In genomic region chr4:112230879-112231778, GRCh38 we compare ENCODE assay signal across 1 cellular context.
A peak's percentile ranks its signal among the peaks of the same experiment; 100 is the strongest.
TF ChIP-seq lines count a peak whose summit lies in the region.

No MANE protein-coding gene starts in this region.

TF ChIP-seq in HepG2, 621 proteins besides CTCF, POLR2A, EP300 and RAD21 (continued from another document and continues in another):
- TF ChIP-seq BCL3 (CRISPR knock-in tag; IDR thresholded peaks at IDR 0.05) (peak; percentile 69; the same call in 1 of the 2 replicates), ZNF251 (CRISPR knock-in tag; IDR thresholded peaks at IDR 0.05) (no peak), NR2F1 (CRISPR knock-in tag; IDR thresholded peaks at IDR 0.05) (no peak), ZSCAN30 (CRISPR knock-in tag; IDR thresholded peaks at IDR 0.05) (no peak), STAG1 (CRISPR knock-in tag; IDR thresholded peaks at IDR 0.05) (peak; percentile 2; the same call in 1 of the 2 replicates), PAF1 (CRISPR knock-in tag; IDR thresholded peaks at IDR 0.05) (no peak), MED1 (CRISPR knock-in tag; IDR thresholded peaks at IDR 0.05) (peak; percentile 92), ZBTB43 (CRISPR knock-in tag; conservative IDR thresholded peaks at IDR 0.05) (peak; percentile 51; the same call in 1 of the 2 replicates), KDM1A (CRISPR knock-in tag; IDR thresholded peaks at IDR 0.05) (no peak; the same call in 1 of the 2 replicates), HDAC1 (CRISPR knock-in tag; IDR thresholded peaks at IDR 0.05) (no peak), HNRNPL (IDR thresholded peaks at IDR 0.05; ENCODE audit: low read depth, low read length) (no peak), ZFP36 (IDR thresholded peaks at IDR 0.05; ENCODE audit: borderline replicate concordance, low read depth, low read length, partially characterized antibody) (no peak), ZGPAT (CRISPR knock-in tag; IDR thresholded peaks at IDR 0.05) (peak; percentile 76; the same call in 1 of the 2 replicates), SMAD1 (CRISPR knock-in tag; IDR thresholded peaks at IDR 0.05; ENCODE audit: borderline replicate concordance, low read depth) (no peak), SRSF4 (IDR thresholded peaks at IDR 0.05; ENCODE audit: low read depth, low read length, poor library complexity, severe bottlenecking) (peak; percentile 55), ZBTB21 (CRISPR knock-in tag; IDR thresholded peaks at IDR 0.05) (no peak), ZNF275 (CRISPR knock-in tag; IDR thresholded peaks at IDR 0.05; ENCODE audit: borderline replicate concordance) (no peak), ZNF232 (CRISPR knock-in tag; IDR thresholded peaks at IDR 0.05; ENCODE audit: borderline replicate concordance) (no peak), SKI (IDR thresholded peaks at IDR 0.05; ENCODE audit: partially characterized antibody) (peak; percentile 41), ZNF800 (CRISPR knock-in tag; IDR thresholded peaks at IDR 0.05) (0 out of 2 replicates have a peak, but pooled peaks have one; percentile 34), ZUFSP (CRISPR knock-in tag; IDR thresholded peaks at IDR 0.05; ENCODE audit: borderline replicate concordance) (no peak), LBX2 (CRISPR knock-in tag; IDR thresholded peaks at IDR 0.05; ENCODE audit: borderline replicate concordance) (no peak), ISL2 (CRISPR knock-in tag; IDR thresholded peaks at IDR 0.05) (peak; percentile 76), TOPORS (CRISPR knock-in tag; IDR thresholded peaks at IDR 0.05) (no peak), SRSF1 (optimal IDR thresholded peaks at IDR 0.05; ENCODE audit: low read depth, low read length) (no peak), ZNF589 (CRISPR knock-in tag; conservative IDR thresholded peaks at IDR 0.05) (no peak), TFE3 (CRISPR knock-in tag; IDR thresholded peaks at IDR 0.05) (peak; percentile 53; the same call in 1 of the 2 replicates), ZFAT (CRISPR knock-in tag; conservative IDR thresholded peaks at IDR 0.05) (no peak), MAFG (CRISPR knock-in tag; IDR thresholded peaks at IDR 0.05) (no peak), GABPB1 (CRISPR knock-in tag; IDR thresholded peaks at IDR 0.05) (peak; percentile 97), POLR2AphosphoS2 (IDR thresholded peaks at IDR 0.05; ENCODE audit: low read depth, low read length) (no peak), ZNF710 (CRISPR knock-in tag; IDR thresholded peaks at IDR 0.05; ENCODE audit: borderline replicate concordance) (no peak), MNT (IDR thresholded peaks at IDR 0.05) (peak; percentile 64), AFF4 (CRISPR knock-in tag; IDR thresholded peaks at IDR 0.05) (no peak; the same call in none of the 2 replicates), PHF5A (CRISPR knock-in tag; IDR thresholded peaks at IDR 0.05; ENCODE audit: low read depth, unreplicated experiment) (peak; percentile 87), SIX1 (CRISPR knock-in tag; IDR thresholded peaks at IDR 0.05; ENCODE audit: borderline replicate concordance) (no peak), ZNF333 (CRISPR knock-in tag; IDR thresholded peaks at IDR 0.05; ENCODE audit: borderline replicate concordance) (no peak; the same call in 1 of the 2 replicates)
